Comparison of ENCODE assay signal across 22 cellular contexts in genomic region chr5:10553476-10553875, GRCh38. TPM values are rescaled to one million over a fixed set of nuclear protein-coding genes. Genes with fewer than 3 reads are reported as not detected.
DNase-seq lines count a peak whose midpoint lies in the region; ATAC-seq, FAIRE-seq and TF ChIP-seq lines count a peak whose summit lies in the region.
"Had no signal": no experiment of that assay in that cellular context is flagged by ENCODE, and none has a peak within 500 bp of the region (broad histone marks: within the 10 kb centered on the region; RNA-seq: fewer than 3 reads in every experiment).

No MANE protein-coding gene starts in this region.

- FAIRE-seq in RCC 7860 (lab: Jason Lieb, UNC) = no peak
- FAIRE-seq: GM18507 had no signal

- H3K36me3 Mint-ChIP-seq in Caco-2 (ENCODE audit: insufficient read depth, unreplicated experiment) (peaks cover 21% of the 10 kb centered on the region), endodermal cell (ENCODE audit: low read depth) (no peaks in the 10 kb centered on the region)
- H3K36me3 Mint-ChIP-seq: CD8-positive, alpha-beta T cell; IgD-negative memory B cell had no signal

- POLR2A ChIA-PET in Caco-2 (lab: Charles Lee) = no interaction called here

- TF ChIP-seq POLR2A in sigmoid colon (IDR thresholded peaks at IDR 0.05) = no peak

- H3K27ac Mint-ChIP-seq in Caco-2 (ENCODE audit: unreplicated experiment) (peak overlapping the region; percentile 56), endodermal cell (peak overlapping the region; percentile 100)
- H3K27ac Mint-ChIP-seq: CD8-positive, alpha-beta T cell had no signal

- intact Hi-C loops in Caco-2 (cut with micrococcal nuclease; ENCODE audit: unreplicated experiment) = loop anchor here (5.0 kb wide), 1 partner anchor 74 kb away; no protein-coding TSS in a partner anchor
- intact Hi-C loops in sigmoid colon (cut with DNase I) = no loop called here
- intact Hi-C loops in lower lobe of right lung (cut with DNase I) = no loop called here

- H3K9ac ChIP-seq in endodermal cell (ENCODE audit: extremely low read depth, low read length, poor library complexity, severe bottlenecking) = no peak overlapping the region
- H3K9ac ChIP-seq: BLaER1 treated with 17β-estradiol and CSF1 and Interleukin-3, amounts not matched to agents 10 nM and 100 nM had no signal

- H3K9me3 ChIP-seq in Caco-2 (no peaks in the 10 kb centered on the region), endodermal cell (ENCODE audit: control insufficient read depth, low read length) (no peaks in the 10 kb centered on the region), sigmoid colon (no peaks in the 10 kb centered on the region), lower lobe of right lung (no peaks in the 10 kb centered on the region)

- no peaks in the 10 kb centered on the region for H3K27me3 ChIP-seq in Caco-2 (replicated peaks; ENCODE audit: control insufficient read depth, insufficient read depth, low read length)
- H3K27me3 ChIP-seq in endodermal cell (ENCODE audit: control insufficient read depth, insufficient read depth, low read length, poor library complexity, severe bottlenecking) = no peaks in the 10 kb centered on the region
- H3K27me3 ChIP-seq in sigmoid colon = peaks cover 0 to 39% (median 3%) of the 10 kb centered on the region in 3 donors
- no peaks in the 10 kb centered on the region for H3K27me3 ChIP-seq in lower lobe of right lung (ENCODE audit: low read depth)
- H3K27me3 ChIP-seq: BLaER1 treated with 17β-estradiol and CSF1 and Interleukin-3, amounts not matched to agents 10 nM and 100 nM had no signal

- H3K27ac ChIP-seq in endodermal cell (ENCODE audit: low read depth, low read length) = no peak overlapping the region
- H3K27ac ChIP-seq in sigmoid colon = no peak overlapping the region
- no peak overlapping the region for H3K27ac ChIP-seq in lower lobe of right lung
- H3K27ac ChIP-seq: BLaER1 treated with 17β-estradiol and CSF1 and Interleukin-3, amounts not matched to agents 10 nM and 100 nM had no signal

- H3K36me3 ChIP-seq in Caco-2 (ENCODE audit: control insufficient read depth, insufficient read depth, low read length) (no peaks in the 10 kb centered on the region), endodermal cell (ENCODE audit: control insufficient read depth, insufficient read depth, low read length) (no peaks in the 10 kb centered on the region), sigmoid colon (no peaks in the 10 kb centered on the region), lower lobe of right lung (no peaks in the 10 kb centered on the region)
- H3K36me3 ChIP-seq: BLaER1 treated with 17β-estradiol and CSF1 and Interleukin-3, amounts not matched to agents 10 nM and 100 nM had no signal

- H3K4me1 ChIP-seq in Caco-2 = peaks cover 62% of the 10 kb centered on the region
- peaks cover 6% of the 10 kb centered on the region for H3K4me1 ChIP-seq in endodermal cell (ENCODE audit: control insufficient read depth, insufficient read depth, low read length)
- H3K4me1 ChIP-seq in sigmoid colon = peaks cover 0 to 4% (median 0%) of the 10 kb centered on the region in 4 donors
- peaks cover 14% of the 10 kb centered on the region for H3K4me1 ChIP-seq in lower lobe of right lung

- H3K4me1 Mint-ChIP-seq in Caco-2 (ENCODE audit: low read depth, unreplicated experiment) = peaks cover 57% of the 10 kb centered on the region
- H3K4me1 Mint-ChIP-seq in endodermal cell = peaks cover 52% of the 10 kb centered on the region

- no TSS peak for BruUV-seq in Caco-2 (replicated peaks; lab: Mats Ljungman, UMichigan)

- H3K4me3 Mint-ChIP-seq in Caco-2 (ENCODE audit: unreplicated experiment) = no peak overlapping the region
- H3K4me3 Mint-ChIP-seq in endodermal cell = no peak overlapping the region
- H3K4me3 Mint-ChIP-seq: CD8-positive, alpha-beta T cell had no signal

- no peak for TF ChIP-seq EP300 in sigmoid colon (IDR thresholded peaks at IDR 0.05)

- no peak for TF ChIP-seq CTCF in Caco-2 (IDR thresholded peaks at IDR 0.05; ENCODE audit: insufficient read depth in 1 of 2, low read depth in 1 of 2, low read length in 1 of 2, severe bottlenecking in 1 of 2, unreplicated experiment in 1 of 2)
- no peak for TF ChIP-seq CTCF in endodermal cell (conservative IDR thresholded peaks at IDR 0.05)
- TF ChIP-seq CTCF in sigmoid colon (IDR thresholded peaks at IDR 0.05) = no peak
- no peak for TF ChIP-seq CTCF in lower lobe of right lung (IDR thresholded peaks at IDR 0.05)

- CTCF ChIA-PET in Caco-2 (lab: Charles Lee) = no interaction called here

- 93 to 96% methylated on average over 6 to 7 of the region's 7 CpGs for WGBS in endodermal cell (ENCODE audit: insufficient coverage in 1 of 2, insufficient read length in 1 of 2), 2 experiments
- 81 to 91% methylated on average over 7 of the region's 7 CpGs for WGBS in sigmoid colon, 2 donors

- H3K9me3 Mint-ChIP-seq in Caco-2 (ENCODE audit: unreplicated experiment) (no peaks in the 10 kb centered on the region), endodermal cell (peaks cover 3% of the 10 kb centered on the region)
- H3K9me3 Mint-ChIP-seq: CD8-positive, alpha-beta T cell; IgD-negative memory B cell had no signal

- ATAC-seq in activated CD4-positive, CD25-positive, alpha-beta regulatory T cell treated with anti-CD3 and anti-CD28 coated beads, Interleukin-2, amount 50 U/mL, for 24 hours = no peak
- ATAC-seq in lower lobe of right lung = no peak
- no peak for ATAC-seq in HG03439 (IDR thresholded peaks at IDR 0.05; ENCODE audit: unreplicated experiment)
- ATAC-seq: CD8-positive, alpha-beta T cell; Panc1 had no signal

- DNase-seq in Caco-2 (no peak), RCC 7860 (ENCODE audit: low spot score) (peak; percentile 37), endodermal cell (no peak), sigmoid colon (peak; percentile 34), lower lobe of right lung (no peak)
- DNase-seq: CD8-positive, alpha-beta T cell; DMS53; GDM1; GOT3; MV-4-11; NCI-H1105 treated with DMSO at 0.1 percent for 48 hours; NCI-H1694; NCI-H2081 treated with DMSO at 0.1 percent for 48 hours; NCI-H2171 treated with DMSO at 0.1 percent for 48 hours; NCI-H524 treated with DMSO at 0.1 percent for 48 hours; NCI-H82 had no signal

- no peaks in the 10 kb centered on the region for H3K27me3 Mint-ChIP-seq in Caco-2 (ENCODE audit: insufficient read depth, unreplicated experiment)
- peaks cover 23% of the 10 kb centered on the region for H3K27me3 Mint-ChIP-seq in endodermal cell (ENCODE audit: insufficient read depth)

- H3K4me3 ChIP-seq in Caco-2 (ENCODE audit: low read depth, low read length) = no peak overlapping the region
- no peak overlapping the region for H3K4me3 ChIP-seq in endodermal cell (ENCODE audit: low read length)
- no peak overlapping the region for H3K4me3 ChIP-seq in sigmoid colon
- no peak overlapping the region for H3K4me3 ChIP-seq in lower lobe of right lung
- H3K4me3 ChIP-seq: BLaER1 treated with 17β-estradiol and CSF1 and Interleukin-3, amounts not matched to agents 10 nM and 100 nM had no signal

RNA-seq across cellular contexts. Expression of gene ANKRD33B, which starts 10.4 kb away (rescaled TPM):
- total RNA-seq in Caco-2 (2022) (22.8 and 25.3 TPM in 2 replicates), endodermal cell (10 to 100 TPM; 21.9 to 37.2 TPM), sigmoid colon (1 to 10 TPM; 2.7 to 4.6 (median 3.6) TPM), lower lobe of right lung (5.8 TPM)
- polyA plus RNA-seq in endodermal cell (2013, experiment 1 of 2) = 2.1 TPM
- 1.8 TPM for polyA plus RNA-seq in endodermal cell (2013, experiment 2 of 2)
- 1 to 10 TPM in 2 of 3 donors, under 1 TPM in 1; 0.23 to 2.1 (median 1.2) TPM for polyA plus RNA-seq in sigmoid colon

Comparison
In these comparisons a context has a peak if more than half of its experiments do, and no peak if none do; other contexts are left out.
1. DNase-seq: peak in RCC 7860 (single experiment) and sigmoid colon (single experiment); none in Caco-2 (0 of 2), endodermal cell (single experiment) and lower lobe of right lung (single experiment).